In genomic region chr7:142913051-142913450, GRCh38 we compare ENCODE assay signal across 17 cellular contexts. TPM values are rescaled to one million over a fixed set of nuclear protein-coding genes. Genes with fewer than 3 reads are reported as not detected.
DNase-seq lines count a peak whose midpoint lies in the region; TF ChIP-seq lines count a peak whose summit lies in the region.
"Had no signal": no experiment of that assay in that cellular context is flagged by ENCODE, and none has a peak within 500 bp of the region (broad histone marks: within the 10 kb centered on the region; RNA-seq: fewer than 3 reads in every experiment).

No MANE protein-coding gene starts in this region.

- no peaks in the 10 kb centered on the region for H3K36me3 ChIP-seq in endodermal cell (ENCODE audit: control insufficient read depth, insufficient read depth, low read length)
- H3K36me3 ChIP-seq: BE2C, HAP-1 had no signal

- no peaks in the 10 kb centered on the region for H3K9me3 Mint-ChIP-seq in endodermal cell
- peaks cover 4% of the 10 kb centered on the region for H3K9me3 Mint-ChIP-seq in mesothelial cell of epicardium
- no peaks in the 10 kb centered on the region for H3K9me3 Mint-ChIP-seq in progenitor cell of endocrine pancreas (ENCODE audit: low read depth)

- TF ChIP-seq CTCF in endodermal cell (conservative IDR thresholded peaks at IDR 0.05) (no peak), mesothelial cell of epicardium (IDR thresholded peaks at IDR 0.05; ENCODE audit: unreplicated experiment) (no peak), progenitor cell of endocrine pancreas (IDR thresholded peaks at IDR 0.05; ENCODE audit: unreplicated experiment) (no peak)

- WGBS in endodermal cell (ENCODE audit: insufficient coverage in 1 of 2, insufficient read length in 1 of 2), 2 experiments = 87 to 92% methylated on average over 3 of the region's 3 CpGs

- H3K4me1 Mint-ChIP-seq in endodermal cell (peaks cover 2% of the 10 kb centered on the region), mesothelial cell of epicardium (peaks cover 32% of the 10 kb centered on the region), progenitor cell of endocrine pancreas (ENCODE audit: low read depth) (peaks cover 23% of the 10 kb centered on the region)

- no peak overlapping the region for H3K27ac Mint-ChIP-seq in endodermal cell
- H3K27ac Mint-ChIP-seq in mesothelial cell of epicardium = peak overlapping the region; percentile 43
- no peak overlapping the region for H3K27ac Mint-ChIP-seq in progenitor cell of endocrine pancreas
- H3K27ac Mint-ChIP-seq: CD4-positive, CD25-positive, alpha-beta regulatory T cell had no signal

- H3K27ac ChIP-seq in endodermal cell (ENCODE audit: low read depth, low read length) = no peak overlapping the region
- H3K27ac ChIP-seq: GM23248 had no signal

- H3K4me3 Mint-ChIP-seq in endodermal cell (no peak overlapping the region), mesothelial cell of epicardium (no peak overlapping the region), progenitor cell of endocrine pancreas (ENCODE audit: low read depth) (no peak overlapping the region)
- H3K4me3 Mint-ChIP-seq: CD4-positive, CD25-positive, alpha-beta regulatory T cell had no signal

- H3K27me3 Mint-ChIP-seq in endodermal cell (ENCODE audit: insufficient read depth) (peaks cover 18% of the 10 kb centered on the region), mesothelial cell of epicardium (ENCODE audit: low read depth) (no peaks in the 10 kb centered on the region), progenitor cell of endocrine pancreas (peaks cover 4% of the 10 kb centered on the region)

- H3K4me1 ChIP-seq in endodermal cell (ENCODE audit: control insufficient read depth, insufficient read depth, low read length) = no peaks in the 10 kb centered on the region
- H3K4me1 ChIP-seq: BE2C, HAP-1 had no signal

- DNase-seq in A172 (ENCODE audit: low spot score) (peak; percentile 4), HT-29 (ENCODE audit: low spot score) (peak; percentile 84), endodermal cell (peak; percentile 2), mesothelial cell of epicardium (ENCODE audit: low spot score in 2 of 2, unreplicated experiment in 2 of 2) (no peak), DMS153 (lab: John Stamatoyannopoulos, UW) (no peak), progenitor cell of endocrine pancreas (ENCODE audit: low spot score, unreplicated experiment) (no peak), Ammon's horn (ENCODE audit: low spot score) (no peak), dermis blood vessel endothelial cell (no peak)
- DNase-seq: 8988T; BE2C; C1 segment of cervical spinal cord; CD4-positive, CD25-positive, alpha-beta regulatory T cell; DMS 273 treated with DMSO at 0.1 percent for 48 hours; GM23248 had no signal

- H3K36me3 Mint-ChIP-seq in endodermal cell (ENCODE audit: low read depth) (no peaks in the 10 kb centered on the region), mesothelial cell of epicardium (no peaks in the 10 kb centered on the region), progenitor cell of endocrine pancreas (ENCODE audit: insufficient read depth) (no peaks in the 10 kb centered on the region)
- H3K36me3 Mint-ChIP-seq: CD4-positive, CD25-positive, alpha-beta regulatory T cell had no signal

- H3K4me3 ChIP-seq in endodermal cell (ENCODE audit: low read length) = no peak overlapping the region
- H3K4me3 ChIP-seq: GM23248, HAP-1 had no signal

- no peak overlapping the region for H3K9ac ChIP-seq in endodermal cell (ENCODE audit: extremely low read depth, low read length, poor library complexity, severe bottlenecking)
- H3K9ac ChIP-seq: GM23248 had no signal

- peaks cover 5% of the 10 kb centered on the region for H3K27me3 ChIP-seq in endodermal cell (ENCODE audit: control insufficient read depth, insufficient read depth, low read length, poor library complexity, severe bottlenecking)
- H3K27me3 ChIP-seq: BE2C had no signal

- no peaks in the 10 kb centered on the region for H3K9me3 ChIP-seq in endodermal cell (ENCODE audit: control insufficient read depth, low read length)
- H3K9me3 ChIP-seq: BE2C, HAP-1 had no signal

RNA-seq across cellular contexts. Expression of gene TRPV5, which starts 20.5 kb away (rescaled TPM):
- 0.22 TPM in 1 of 2 replicates, not detected in the other for total RNA-seq in A172 (2014; rRNA removed; shearing (Covaris generic))
- 0.18 TPM in 1 of 2 replicates, not detected in the other for total RNA-seq in HT-29 (2014; rRNA removed; shearing (Covaris generic))
- total RNA-seq in endodermal cell = under 1 TPM; 0.15 to 0.22 TPM
- polyA plus RNA-seq in endodermal cell (2013, experiment 1 of 2) = not detected
- polyA plus RNA-seq in endodermal cell (2013, experiment 2 of 2) = not detected
- 0.18 to 0.56 TPM (median 0.29 TPM) in 3 replicates for total RNA-seq in mesothelial cell of epicardium
- total RNA-seq in progenitor cell of endocrine pancreas = 0.13 and 0.14 TPM in 2 replicates
- not detected in 2 replicates for total RNA-seq in dermis blood vessel endothelial cell
- total RNA-seq: CD4-positive, CD25-positive, alpha-beta regulatory T cell; GM23248; H4; HT1080 had no signal
- polyA plus RNA-seq: CD4-positive, CD25-positive, alpha-beta regulatory T cell; GM23248 had no signal

RNA-seq across cellular contexts. Expression of gene LLCFC1, which starts 26.2 kb away (rescaled TPM):
- total RNA-seq in A172 (2014; rRNA removed; shearing (Covaris generic)) = not detected in 2 replicates
- total RNA-seq in HT-29 (2014; rRNA removed; shearing (Covaris generic)) = not detected in 2 replicates
- not detected for total RNA-seq in endodermal cell
- not detected for polyA plus RNA-seq in endodermal cell (2013, experiment 1 of 2)
- polyA plus RNA-seq in endodermal cell (2013, experiment 2 of 2) = not detected
- total RNA-seq in mesothelial cell of epicardium = not detected in 3 replicates
- not detected in 2 replicates for total RNA-seq in progenitor cell of endocrine pancreas
- not detected in 2 replicates for total RNA-seq in dermis blood vessel endothelial cell
- total RNA-seq: CD4-positive, CD25-positive, alpha-beta regulatory T cell; GM23248; H4; HT1080 had no signal
- polyA plus RNA-seq: CD4-positive, CD25-positive, alpha-beta regulatory T cell; GM23248 had no signal

RNA-seq across cellular contexts. Expression of gene TRPV6, which starts 27.5 kb away (rescaled TPM):
- not detected in 2 replicates for total RNA-seq in A172 (2014; rRNA removed; shearing (Covaris generic))
- total RNA-seq in HT-29 (2014; rRNA removed; shearing (Covaris generic)) = 0.55 and 0.56 TPM in 2 replicates
- 1 to 10 TPM; 2.7 to 4.1 TPM for total RNA-seq in endodermal cell
- 0.28 TPM for polyA plus RNA-seq in endodermal cell (2013, experiment 1 of 2)
- 0.50 TPM for polyA plus RNA-seq in endodermal cell (2013, experiment 2 of 2)
- total RNA-seq in mesothelial cell of epicardium = 4.2 to 5.7 TPM (median 5.6 TPM) in 3 replicates
- 5.7 and 6.2 TPM in 2 replicates for total RNA-seq in progenitor cell of endocrine pancreas
- not detected in 2 replicates for total RNA-seq in dermis blood vessel endothelial cell
- total RNA-seq: CD4-positive, CD25-positive, alpha-beta regulatory T cell; GM23248; H4; HT1080 had no signal
- polyA plus RNA-seq: GM23248 had no signal

RNA-seq across cellular contexts. Expression of gene KEL, which starts 49.1 kb away (rescaled TPM):
- total RNA-seq in A172 (2014; rRNA removed; shearing (Covaris generic)) = 0.46 TPM in 1 of 2 replicates, not detected in the other
- 0.13 TPM in 1 of 2 replicates, not detected in the other for total RNA-seq in HT-29 (2014; rRNA removed; shearing (Covaris generic))
- 10 to 100 TPM; 79.4 to 86.0 TPM for total RNA-seq in endodermal cell
- polyA plus RNA-seq in endodermal cell (2013, experiment 1 of 2) = 8.0 TPM
- 7.0 TPM for polyA plus RNA-seq in endodermal cell (2013, experiment 2 of 2)
- total RNA-seq in mesothelial cell of epicardium = 1.9 to 4.2 TPM (median 2.3 TPM) in 3 replicates
- 1.7 and 1.9 TPM in 2 replicates for total RNA-seq in progenitor cell of endocrine pancreas
- total RNA-seq in dermis blood vessel endothelial cell = not detected in 2 replicates
- total RNA-seq: GM23248, HT1080 had no signal
- polyA plus RNA-seq: CD4-positive, CD25-positive, alpha-beta regulatory T cell; GM23248 had no signal

RNA-seq across cellular contexts. Expression of gene EPHB6, which starts 58.2 kb away (rescaled TPM):
- total RNA-seq in A172 (2014; rRNA removed; shearing (Covaris generic)) = 2.0 and 2.7 TPM in 2 replicates
- total RNA-seq in HT-29 (2014; rRNA removed; shearing (Covaris generic)) = 35.9 and 45.9 TPM in 2 replicates
- 10 to 100 TPM; 33.2 to 36.9 TPM for total RNA-seq in endodermal cell
- polyA plus RNA-seq in endodermal cell (2013, experiment 1 of 2) = 16.0 TPM
- polyA plus RNA-seq in endodermal cell (2013, experiment 2 of 2) = 14.1 TPM
- 28.0 to 30.9 TPM (median 28.9 TPM) in 3 replicates for total RNA-seq in mesothelial cell of epicardium
- total RNA-seq in progenitor cell of endocrine pancreas = 24.8 and 28.8 TPM in 2 replicates
- under 0.01 and 0.09 TPM in 2 replicates for total RNA-seq in dermis blood vessel endothelial cell

Comparison
In these comparisons a context has a peak if more than half of its experiments do, and no peak if none do; other contexts are left out.
1. DNase-seq: peak in A172 (single experiment), HT-29 (single experiment) and endodermal cell (single experiment); none in mesothelial cell of epicardium (0 of 2), DMS153 (single experiment), progenitor cell of endocrine pancreas (single experiment), Ammon's horn (single experiment) and dermis blood vessel endothelial cell (single experiment).